Comparison of ENCODE assay signal across 8 cellular contexts in the genomic region with DNA sequence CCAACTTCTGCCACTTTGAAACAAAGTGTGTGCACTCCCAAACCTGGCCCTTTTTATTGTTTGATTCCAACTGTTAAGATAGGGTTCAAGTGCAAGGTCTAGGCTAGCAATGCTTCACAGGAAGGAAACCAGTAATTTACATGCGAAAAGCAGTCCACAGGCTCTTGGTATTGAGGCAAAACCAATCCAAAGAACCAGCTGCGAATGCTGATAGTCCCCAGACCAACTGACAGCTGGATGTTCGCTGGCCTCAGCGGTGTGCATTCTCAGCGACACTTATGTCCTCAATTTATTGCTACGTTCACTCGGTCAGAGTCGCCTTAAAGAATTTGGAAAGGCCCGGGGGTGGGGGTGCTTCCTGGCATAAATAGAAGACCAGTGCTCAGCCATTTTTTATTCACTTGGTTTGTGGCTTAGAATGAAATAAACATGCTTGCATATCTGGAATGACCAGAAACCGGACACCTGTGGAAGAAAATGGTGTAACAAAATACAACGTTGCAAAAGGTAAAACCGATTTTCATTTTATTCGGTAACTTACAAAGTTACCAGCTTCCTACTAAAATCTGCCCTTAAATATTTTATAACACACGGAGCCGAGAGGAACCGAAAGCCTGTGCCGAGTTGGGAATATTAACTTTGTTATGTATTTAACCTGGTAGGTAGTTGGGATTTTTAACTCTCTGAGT. TPM values are rescaled to one million over a fixed set of nuclear protein-coding genes. Genes with fewer than 3 reads are reported as not detected.
DNase-seq lines count a peak whose midpoint lies in the region; ATAC-seq and TF ChIP-seq lines count a peak whose summit lies in the region.

No MANE protein-coding gene starts in this region.

- peak overlapping the region; percentile 84 for H3K9ac ChIP-seq in GM23248
- H3K9ac ChIP-seq in colonic mucosa (ENCODE audit: low read depth in 2 of 2, low read length in 2 of 2) = peak overlapping the region; percentile 99
- H3K9ac ChIP-seq in mucosa of rectum (ENCODE audit: low read depth in 1 of 2, low read length in 2 of 2) = peak overlapping the region; percentile 94 to 95

- peak overlapping the region; percentile 77 for H2AFZ ChIP-seq in GM23248

- peaks cover 41% of the 10 kb centered on the region for H3K79me2 ChIP-seq in GM23248 (ENCODE audit: insufficient read depth)

- H3K27ac Mint-ChIP-seq in CD4-positive, alpha-beta memory T cell = peak overlapping the region; percentile 90 to 98 (median 95)

- WGBS in GM23248 (ENCODE audit: low coverage in 1 of 2, low lambda C conversion rate in 2 of 2, missing lambda C conversion rate in 2 of 2), 2 experiments = 1 to 3% methylated on average over 17 of the region's 17 CpGs

- DNase-seq in CD4-positive, alpha-beta memory T cell = peak in 2 of 5 donors; percentile 38 to 52
- peak; percentile 53 for DNase-seq in GM23248
- peak; percentile 38 for DNase-seq in SHP77 treated with DMSO at 0.1 percent for 48 hours (lab: John Stamatoyannopoulos, UW)
- DNase-seq in colonic mucosa = peak; percentile 58
- no peak for DNase-seq in NCI-H524 treated with DMSO at 0.1 percent for 48 hours (lab: John Stamatoyannopoulos, UW)
- no peak for DNase-seq in stimulated activated CD4-positive, alpha-beta T cell treated with anti-CD3 and anti-CD28 coated beads, Interleukin-4, amount 100 ng/mL, for 1 hour

- intact Hi-C loops in CD4-positive, alpha-beta memory T cell (cut with micrococcal nuclease) = loop anchor here (1.0 to 10.0 kb wide), 3 partner anchors 43 to 375 kb away; partner anchors contain the start of genes IGHMBP2, MRPL21 and PPP6R3
- intact Hi-C loops in colonic mucosa (cut with DNase I) = no loop called here

- H3K27me3 ChIP-seq in CD4-positive, alpha-beta memory T cell (ENCODE audit: insufficient read depth, low read length) = no peaks in the 10 kb centered on the region
- H3K27me3 ChIP-seq in GM23248 (replicated peaks; ENCODE audit: insufficient read depth) (no peaks in the 10 kb centered on the region), colonic mucosa (no peaks in the 10 kb centered on the region), mucosa of rectum (ENCODE audit: control insufficient read depth in 2 of 2, insufficient read depth in 2 of 2, low read length in 2 of 2) (no peaks in the 10 kb centered on the region)

- TF ChIP-seq CTCF in colonic mucosa (IDR thresholded peaks at IDR 0.05) = no peak

- no peaks in the 10 kb centered on the region for H4K20me1 ChIP-seq in GM23248 (ENCODE audit: insufficient read depth)

- in situ Hi-C loops in GM23248 (cut with MboI) = no loop called here

- H3K4me3 ChIP-seq in CD4-positive, alpha-beta memory T cell (ENCODE audit: low read length in 2 of 2) = peak overlapping the region; percentile 50 to 67
- H3K4me3 ChIP-seq in GM23248 = peak overlapping the region; percentile 76
- peak overlapping the region; percentile 85 for H3K4me3 ChIP-seq in colonic mucosa
- H3K4me3 ChIP-seq in mucosa of rectum (ENCODE audit: low read length in 2 of 2) = peak overlapping the region; percentile 81 to 85

- H3K4me2 ChIP-seq in GM23248 (ENCODE audit: unreplicated experiment) = peak overlapping the region; percentile 95

- no peaks in the 10 kb centered on the region for H3K27me3 Mint-ChIP-seq in CD4-positive, alpha-beta memory T cell

- peaks cover 27 to 74% (median 53%) of the 10 kb centered on the region in 4 donors for H3K4me1 Mint-ChIP-seq in CD4-positive, alpha-beta memory T cell

- peaks cover 0 to 14% of the 10 kb centered on the region in 2 donors for H3K36me3 Mint-ChIP-seq in CD4-positive, alpha-beta memory T cell

- no peaks in the 10 kb centered on the region for H3K36me3 ChIP-seq in CD4-positive, alpha-beta memory T cell (ENCODE audit: insufficient read depth, low read length)
- H3K36me3 ChIP-seq in GM23248 (ENCODE audit: low read depth) = no peaks in the 10 kb centered on the region
- no peaks in the 10 kb centered on the region for H3K36me3 ChIP-seq in colonic mucosa
- H3K36me3 ChIP-seq in mucosa of rectum (ENCODE audit: control insufficient read depth in 2 of 2, insufficient read depth in 2 of 2, low read length in 2 of 2) = peaks cover 0 to 7% of the 10 kb centered on the region in 2 donors

- POLR2A ChIA-PET in CD4-positive, alpha-beta memory T cell (lab: Charles Lee; ENCODE audit: partially characterized antibody) = interaction anchor here (0.7 to 1.6 kb wide), 6 partner anchors 12 to 208 kb away, joined by 3 to 5 read pairs (median 4); partner anchors contain the start of gene TPCN2

- no peaks in the 10 kb centered on the region for H3K9me2 ChIP-seq in GM23248 (ENCODE audit: insufficient read depth)

- peaks cover 76% of the 10 kb centered on the region for H3K4me1 ChIP-seq in CD4-positive, alpha-beta memory T cell (ENCODE audit: insufficient read depth, low read length)
- peaks cover 24% of the 10 kb centered on the region for H3K4me1 ChIP-seq in GM23248 (ENCODE audit: insufficient read depth)
- H3K4me1 ChIP-seq in colonic mucosa = peaks cover 11% of the 10 kb centered on the region
- H3K4me1 ChIP-seq in mucosa of rectum (ENCODE audit: control insufficient read depth in 2 of 2, insufficient read depth in 2 of 2, low read length in 2 of 2) = peaks cover 58 to 64% of the 10 kb centered on the region in 2 donors

- peaks cover 38% of the 10 kb centered on the region for H3F3A ChIP-seq in GM23248 (ENCODE audit: insufficient read depth)

- peak overlapping the region; percentile 83 to 93 (median 88) for H3K4me3 Mint-ChIP-seq in CD4-positive, alpha-beta memory T cell

- CTCF ChIA-PET in CD4-positive, alpha-beta memory T cell (lab: Charles Lee; ENCODE audit: partially characterized antibody) = no interaction called here

- no peaks in the 10 kb centered on the region for H3K9me3 ChIP-seq in CD4-positive, alpha-beta memory T cell (ENCODE audit: control insufficient read depth in 1 of 2, low read length in 2 of 2)
- no peaks in the 10 kb centered on the region for H3K9me3 ChIP-seq in GM23248 (ENCODE audit: low read depth)
- H3K9me3 ChIP-seq in colonic mucosa = no peaks in the 10 kb centered on the region
- no peaks in the 10 kb centered on the region for H3K9me3 ChIP-seq in mucosa of rectum (ENCODE audit: control insufficient read depth in 2 of 2, low read length in 2 of 2)

- no peak for ATAC-seq in GM18520 (IDR thresholded peaks at IDR 0.05; ENCODE audit: unreplicated experiment)

- peak overlapping the region; percentile 67 for H3K27ac ChIP-seq in CD4-positive, alpha-beta memory T cell (ENCODE audit: low read depth, low read length)
- peak overlapping the region; percentile 91 for H3K27ac ChIP-seq in GM23248
- peak overlapping the region; percentile 89 for H3K27ac ChIP-seq in colonic mucosa
- H3K27ac ChIP-seq in mucosa of rectum (ENCODE audit: low read depth in 2 of 2, low read length in 2 of 2) = peak overlapping the region; percentile 99

- H3K9me3 Mint-ChIP-seq in CD4-positive, alpha-beta memory T cell = no peaks in the 10 kb centered on the region

RNA-seq across cellular contexts. Expression of gene CPT1A, which starts 1.6 kb away (rescaled TPM):
- 10 to 100 TPM; 29.3 to 35.5 TPM for total RNA-seq in CD4-positive, alpha-beta memory T cell
- 1 to 10 TPM; 7.5 to 7.7 TPM for polyA plus RNA-seq in CD4-positive, alpha-beta memory T cell
- total RNA-seq in GM23248 (2014; rRNA removed; shearing (Covaris generic)) = 20.1 and 23.6 TPM in 2 replicates
- 9.5 and 9.6 TPM in 2 replicates for polyA plus RNA-seq in GM23248 (2016; fragmentation: Nextera tagmentation; extraction: Ambion mirVana)
- total RNA-seq in colonic mucosa = 100 to 1,000 TPM; 197 to 213 TPM

Comparison
In these comparisons a context has a peak if more than half of its experiments do, and no peak if none do; other contexts are left out.
1. DNase-seq: peak in GM23248 (single experiment), SHP77 treated with DMSO at 0.1 percent for 48 hours (single experiment) and colonic mucosa (single experiment); none in NCI-H524 treated with DMSO at 0.1 percent for 48 hours (single experiment) and stimulated activated CD4-positive, alpha-beta T cell treated with anti-CD3 and anti-CD28 coated beads, Interleukin-4, amount 100 ng/mL, for 1 hour (single experiment).
2. Peak in every context shown above with its lines, with median percentiles within 50 percentile points of each other: H3K27ac ChIP-seq, H3K4me3 ChIP-seq and H3K9ac ChIP-seq.